ENCODE assay signal across 18 cellular contexts in genomic region chr13:35784286-35784951, GRCh38.
"Had no signal": no experiment of that assay in that cellular context is flagged by ENCODE, and none has a peak within 500 bp of the region (broad histone marks: within the 10 kb centered on the region; RNA-seq: fewer than 3 reads in every experiment).

No MANE protein-coding gene starts in this region.

- H3K4me3 ChIP-seq: esophagus squamous epithelium, hepatocyte, lung, psoas muscle, testis had no signal

- DNase-seq: activated CD4-positive, alpha-beta T cell treated with anti-CD3 and anti-CD28 coated beads for 1 hour; activated CD4-positive, alpha-beta T cell treated with anti-CD3 and anti-CD28 coated beads, Interleukin-2, amount 50 U/mL, for 4 hours; activated gamma-delta T cell; activated T-cell treated with anti-CD3 and anti-CD28 coated beads, Interleukin-2, amount 50 U/mL, for 72 hours; effector CD4-positive, alpha-beta T cell; esophagus squamous epithelium; left cardiac atrium; midbrain; psoas muscle; stimulated activated CD4-positive, alpha-beta T cell treated with anti-CD3 and anti-CD28 coated beads, Interleukin-4, amount 100 ng/mL, for 24 hours; testis had no signal

- H3K4me3 Mint-ChIP-seq: activated naive CD4-positive, alpha-beta T cell treated with anti-CD3 and anti-CD28 coated beads, Interleukin-2, amount 50 U/mL, for 24 hours; activated T-cell treated with anti-CD3 and anti-CD28 coated beads, Interleukin-2, amount 50 U/mL, for 72 hours; stimulated activated memory B cell treated with anti-CD40 and anti-IgM and Interleukin-4, amounts not matched to agents 10 μg/mL and 1 μg/mL and 100 μg/mL, for 72 hours; T-helper 1 cell treated with Interleukin-12 subunit alpha and Interleukin-12 subunit beta and Interleukin-4 antibody, amounts not matched to agents 30 μg/mL and 1 μg/mL, for 36 hours; type B pancreatic cell had no signal

- H3K36me3 Mint-ChIP-seq: activated naive CD4-positive, alpha-beta T cell treated with anti-CD3 and anti-CD28 coated beads, Interleukin-2, amount 50 U/mL, for 24 hours; stimulated activated memory B cell treated with anti-CD40 and anti-IgM and Interleukin-4, amounts not matched to agents 10 μg/mL and 1 μg/mL and 100 μg/mL, for 72 hours; type B pancreatic cell had no signal

- ATAC-seq: activated T-cell treated with anti-CD3 and anti-CD28 coated beads, Interleukin-2, amount 50 U/mL, for 72 hours; left cardiac atrium; psoas muscle; sciatic nerve; stimulated activated memory B cell treated with anti-CD40 and anti-IgM and Interleukin-4, amounts not matched to agents 10 μg/mL and 1 μg/mL and 100 μg/mL, for 72 hours had no signal

- H3K9me3 ChIP-seq: esophagus squamous epithelium, psoas muscle, testis had no signal

- H3K4me1 ChIP-seq: psoas muscle, testis had no signal

- H3K27ac ChIP-seq: hepatocyte, psoas muscle, testis had no signal

- H3K36me3 ChIP-seq: esophagus squamous epithelium had no signal

- H3K27me3 Mint-ChIP-seq: stimulated activated memory B cell treated with anti-CD40 and anti-IgM and Interleukin-4, amounts not matched to agents 10 μg/mL and 1 μg/mL and 100 μg/mL, for 72 hours had no signal

- H3K27me3 ChIP-seq: hepatocyte, testis had no signal

- H3K27ac Mint-ChIP-seq: activated naive CD4-positive, alpha-beta T cell treated with anti-CD3 and anti-CD28 coated beads, Interleukin-2, amount 50 U/mL, for 24 hours; activated T-cell treated with anti-CD3 and anti-CD28 coated beads, Interleukin-2, amount 50 U/mL, for 72 hours; stimulated activated memory B cell treated with anti-CD40 and anti-IgM and Interleukin-4, amounts not matched to agents 10 μg/mL and 1 μg/mL and 100 μg/mL, for 72 hours; T-helper 1 cell treated with Interleukin-12 subunit alpha and Interleukin-12 subunit beta and Interleukin-4 antibody, amounts not matched to agents 30 μg/mL and 1 μg/mL, for 36 hours; type B pancreatic cell had no signal

- H3K9me3 Mint-ChIP-seq: activated naive CD4-positive, alpha-beta T cell treated with anti-CD3 and anti-CD28 coated beads, Interleukin-2, amount 50 U/mL, for 24 hours; activated T-cell treated with anti-CD3 and anti-CD28 coated beads, Interleukin-2, amount 50 U/mL, for 72 hours; stimulated activated memory B cell treated with anti-CD40 and anti-IgM and Interleukin-4, amounts not matched to agents 10 μg/mL and 1 μg/mL and 100 μg/mL, for 72 hours; T-helper 1 cell treated with Interleukin-12 subunit alpha and Interleukin-12 subunit beta and Interleukin-4 antibody, amounts not matched to agents 30 μg/mL and 1 μg/mL, for 36 hours; type B pancreatic cell had no signal

- H3K4me1 Mint-ChIP-seq: activated naive CD4-positive, alpha-beta T cell treated with anti-CD3 and anti-CD28 coated beads, Interleukin-2, amount 50 U/mL, for 24 hours; stimulated activated memory B cell treated with anti-CD40 and anti-IgM and Interleukin-4, amounts not matched to agents 10 μg/mL and 1 μg/mL and 100 μg/mL, for 72 hours had no signal
